Comparison of ENCODE assay signal across 16 cellular contexts in genomic region chr7:139078399-139078798, GRCh38. TPM values are rescaled to one million over a fixed set of nuclear protein-coding genes. Genes with fewer than 3 reads are reported as not detected.
A peak's percentile ranks its signal among the peaks of the same experiment; 100 is the strongest.
DNase-seq lines count a peak whose midpoint lies in the region; ATAC-seq and TF ChIP-seq lines count a peak whose summit lies in the region.
"Had no signal": no experiment of that assay in that cellular context is flagged by ENCODE, and none has a peak within 500 bp of the region (broad histone marks: within the 10 kb centered on the region; RNA-seq: fewer than 3 reads in every experiment).

No MANE protein-coding gene starts in this region.

- POLR2A ChIA-PET in T-cell (lab: Charles Lee), result interaction anchor here (0.5 to 1.0 kb wide), 3 partner anchors 17 to 616 kb away, joined by 3 to 6 read pairs (median 4); partner anchors contain the start of gene LUC7L2 (in 1 of the 2)

- TF ChIP-seq CTCF in endodermal cell (conservative IDR thresholded peaks at IDR 0.05), result no peak

- H3K27me3 ChIP-seq in endodermal cell (ENCODE audit: control insufficient read depth, insufficient read depth, low read length, poor library complexity, severe bottlenecking), result no peaks in the 10 kb centered on the region
- H3K27me3 ChIP-seq: right atrium auricular region had no signal

- H3K27ac ChIP-seq in endodermal cell (ENCODE audit: low read depth, low read length), result no peak overlapping the region
- H3K27ac ChIP-seq: lower lobe of right lung, right atrium auricular region had no signal

- H3K9me3 Mint-ChIP-seq in activated naive CD4-positive, alpha-beta T cell treated with anti-CD3 and anti-CD28 coated beads, Interleukin-2, amount 50 U/mL, for 24 hours, result no peaks in the 10 kb centered on the region
- H3K9me3 Mint-ChIP-seq in T-cell, result no peaks in the 10 kb centered on the region
- H3K9me3 Mint-ChIP-seq in endodermal cell, result no peaks in the 10 kb centered on the region
- no peaks in the 10 kb centered on the region for H3K9me3 Mint-ChIP-seq in stimulated activated memory B cell treated with anti-CD40 and anti-IgM and Interleukin-4, amounts not matched to agents 10 μg/mL and 1 μg/mL and 100 μg/mL, for 72 hours

- H3K27ac Mint-ChIP-seq in activated naive CD4-positive, alpha-beta T cell treated with anti-CD3 and anti-CD28 coated beads, Interleukin-2, amount 50 U/mL, for 24 hours, result peak overlapping the region; percentile 80
- H3K27ac Mint-ChIP-seq in T-cell, result peak overlapping the region; percentile 91 to 92
- H3K27ac Mint-ChIP-seq in endodermal cell, result peak overlapping the region; percentile 35
- H3K27ac Mint-ChIP-seq in stimulated activated memory B cell treated with anti-CD40 and anti-IgM and Interleukin-4, amounts not matched to agents 10 μg/mL and 1 μg/mL and 100 μg/mL, for 72 hours, result peak overlapping the region; percentile 26

- H3K27me3 Mint-ChIP-seq in activated naive CD4-positive, alpha-beta T cell treated with anti-CD3 and anti-CD28 coated beads, Interleukin-2, amount 50 U/mL, for 24 hours, result no peaks in the 10 kb centered on the region
- no peaks in the 10 kb centered on the region for H3K27me3 Mint-ChIP-seq in T-cell
- no peaks in the 10 kb centered on the region for H3K27me3 Mint-ChIP-seq in endodermal cell (ENCODE audit: insufficient read depth)
- H3K27me3 Mint-ChIP-seq in stimulated activated memory B cell treated with anti-CD40 and anti-IgM and Interleukin-4, amounts not matched to agents 10 μg/mL and 1 μg/mL and 100 μg/mL, for 72 hours, result no peaks in the 10 kb centered on the region

- no peak overlapping the region for H3K9ac ChIP-seq in endodermal cell (ENCODE audit: extremely low read depth, low read length, poor library complexity, severe bottlenecking)

- 80% methylated on average over 1 of the region's 1 CpG; no CpG with 5 or more reads in 1 of the 2 experiments for WGBS in endodermal cell (ENCODE audit: insufficient coverage in 1 of 2, insufficient read length in 1 of 2), 2 experiments

- no peaks in the 10 kb centered on the region for H3K9me3 ChIP-seq in endodermal cell (ENCODE audit: control insufficient read depth, low read length)
- H3K9me3 ChIP-seq: lower lobe of right lung, right atrium auricular region had no signal

- DNase-seq in activated naive CD4-positive, alpha-beta T cell treated with Interleukin-2 at 50 U/mL for 16 hours, result no peak
- DNase-seq in T-cell (no peak), endodermal cell (no peak), COLO829 (ENCODE audit: low spot score) (no peak), amniotic stem cell (lab: John Stamatoyannopoulos, UW) (no peak)
- DNase-seq: lower lobe of right lung, NCI-H1048, NCI-H2171, RPMI8226, trophoblast cell had no signal

- peaks cover 77% of the 10 kb centered on the region for H3K4me1 Mint-ChIP-seq in activated naive CD4-positive, alpha-beta T cell treated with anti-CD3 and anti-CD28 coated beads, Interleukin-2, amount 50 U/mL, for 24 hours
- H3K4me1 Mint-ChIP-seq in T-cell (peaks cover 81 to 86% (median 83%) of the 10 kb centered on the region in 3 donors), endodermal cell (peaks cover 17% of the 10 kb centered on the region)
- H3K4me1 Mint-ChIP-seq in stimulated activated memory B cell treated with anti-CD40 and anti-IgM and Interleukin-4, amounts not matched to agents 10 μg/mL and 1 μg/mL and 100 μg/mL, for 72 hours, result peaks cover 10% of the 10 kb centered on the region

- no peak overlapping the region for H3K4me3 Mint-ChIP-seq in activated naive CD4-positive, alpha-beta T cell treated with anti-CD3 and anti-CD28 coated beads, Interleukin-2, amount 50 U/mL, for 24 hours
- H3K4me3 Mint-ChIP-seq in T-cell (peak overlapping the region in 1 of 3 donors; percentile 64), endodermal cell (no peak overlapping the region)
- H3K4me3 Mint-ChIP-seq in stimulated activated memory B cell treated with anti-CD40 and anti-IgM and Interleukin-4, amounts not matched to agents 10 μg/mL and 1 μg/mL and 100 μg/mL, for 72 hours, result no peak overlapping the region

- peaks cover 88% of the 10 kb centered on the region for H3K36me3 ChIP-seq in endodermal cell (ENCODE audit: control insufficient read depth, insufficient read depth, low read length)

- H3K36me3 Mint-ChIP-seq in activated naive CD4-positive, alpha-beta T cell treated with anti-CD3 and anti-CD28 coated beads, Interleukin-2, amount 50 U/mL, for 24 hours, result peaks cover 30% of the 10 kb centered on the region
- peaks cover 70% of the 10 kb centered on the region for H3K36me3 Mint-ChIP-seq in T-cell
- peaks cover 85% of the 10 kb centered on the region for H3K36me3 Mint-ChIP-seq in endodermal cell (ENCODE audit: low read depth)
- H3K36me3 Mint-ChIP-seq in stimulated activated memory B cell treated with anti-CD40 and anti-IgM and Interleukin-4, amounts not matched to agents 10 μg/mL and 1 μg/mL and 100 μg/mL, for 72 hours, result peaks cover 64% of the 10 kb centered on the region

- no peak overlapping the region for H3K4me3 ChIP-seq in endodermal cell (ENCODE audit: low read length)
- H3K4me3 ChIP-seq: lower lobe of right lung, right atrium auricular region had no signal

- H3K4me1 ChIP-seq in endodermal cell (ENCODE audit: control insufficient read depth, insufficient read depth, low read length), result peaks cover 3% of the 10 kb centered on the region
- H3K4me1 ChIP-seq: right atrium auricular region had no signal

- CTCF ChIA-PET in T-cell (lab: Charles Lee), result interaction anchor here in 1 of 2 donors (1.2 kb wide), 1 partner anchor 15 kb away, joined by 3 read pairs; no protein-coding TSS in a partner anchor

- ATAC-seq in T-cell (replicated peaks in 1 of 4) (no peak), HG02852 (IDR thresholded peaks at IDR 0.05; ENCODE audit: unreplicated experiment) (no peak)
- ATAC-seq in stimulated activated memory B cell treated with anti-CD40 and anti-IgM and Interleukin-4, amounts not matched to agents 10 μg/mL and 1 μg/mL and 100 μg/mL, for 72 hours, result no peak
- ATAC-seq: activated CD4-positive, CD25-positive, alpha-beta regulatory T cell treated with anti-CD3 and anti-CD28 coated beads, Interleukin-2, amount 50 U/mL, for 24 hours had no signal

RNA-seq across cellular contexts. Expression of gene ZC3HAV1, which starts 31.1 kb away (rescaled TPM):
- total RNA-seq in T-cell (100 to 1,000 TPM; 148 to 201 (median 155) TPM), endodermal cell (10 to 100 TPM; 67.6 to 76.0 TPM)
- 11.4 TPM for polyA plus RNA-seq in endodermal cell (2013, experiment 1 of 2)
- 13.9 TPM for polyA plus RNA-seq in endodermal cell (2013, experiment 2 of 2)

RNA-seq across cellular contexts. Expression of gene ZC3HAV1L, which starts 42.6 kb away (rescaled TPM):
- total RNA-seq in T-cell, result 1 to 10 TPM; 1.2 to 7.6 (median 5.1) TPM
- total RNA-seq in endodermal cell, result 10 to 100 TPM in 1 of 2 donors, 1 to 10 TPM in 1; 9.7 to 10.9 TPM
- 8.2 TPM for polyA plus RNA-seq in endodermal cell (2013, experiment 1 of 2)
- 8.4 TPM for polyA plus RNA-seq in endodermal cell (2013, experiment 2 of 2)
- polyA plus RNA-seq: neural cell had no signal

Comparison
In these comparisons a context has a peak if more than half of its experiments do, and no peak if none do; other contexts are left out.
1. H3K27ac Mint-ChIP-seq: peak in every context shown above with its lines; median percentile 92 in T-cell; 80 in activated naive CD4-positive, alpha-beta T cell treated with anti-CD3 and anti-CD28 coated beads, Interleukin-2, amount 50 U/mL, for 24 hours; 35 in endodermal cell; 26 in stimulated activated memory B cell treated with anti-CD40 and anti-IgM and Interleukin-4, amounts not matched to agents 10 μg/mL and 1 μg/mL and 100 μg/mL, for 72 hours.